22 cellular contexts compared by ENCODE assay signal in genomic region chr2:232870002-232870765, GRCh38. TPM values are rescaled to one million over a fixed set of nuclear protein-coding genes. Genes with fewer than 3 reads are reported as not detected.
DNase-seq lines count a peak whose midpoint lies in the region; ATAC-seq and TF ChIP-seq lines count a peak whose summit lies in the region.
"Had no signal": no experiment of that assay in that cellular context is flagged by ENCODE, and none has a peak within 500 bp of the region (broad histone marks: within the 10 kb centered on the region; RNA-seq: fewer than 3 reads in every experiment).

TSS of gene SNORC (plus strand) at chr2:232870264. CDS start at chr2:232870342, 78 bp downstream.

- no peak within 1 kb of the TSS for H3K18ac ChIP-seq in H9 (ENCODE audit: insufficient read length, low read depth, low read length)

- H3K9me3 Mint-ChIP-seq in H9, result no peaks in the 10 kb centered on the region; a peak in 1 of 5 replicates
- no peaks in the 10 kb centered on the region for H3K9me3 Mint-ChIP-seq in stimulated activated naive B cell treated with anti-CD40 and anti-IgM and Interleukin-4, amounts not matched to agents 10 μg/mL and 1 μg/mL and 100 μg/mL, for 72 hours

- H3K79me1 ChIP-seq in H9 (ENCODE audit: insufficient read depth, low read depth, low read length, poor library complexity, severe bottlenecking), result no peaks in the 10 kb centered on the region

- H3K4me2 ChIP-seq in H9 (ENCODE audit: insufficient read depth, insufficient read length, low read length), result no peak within 1 kb of the TSS

- H2BK20ac ChIP-seq in H9 (ENCODE audit: low read depth, low read length, poor library complexity, severe bottlenecking), result no peak within 1 kb of the TSS

- H4K8ac ChIP-seq in H9 (replicated peaks; ENCODE audit: insufficient read length, low read depth, low read length), result no peak within 1 kb of the TSS

- H3K4me1 ChIP-seq in H9 (ENCODE audit: insufficient read depth, low read length), result no peaks in the 10 kb centered on the region
- H3K4me1 ChIP-seq: BE2C, gastrocnemius medialis had no signal

- H2AFZ ChIP-seq in H9 (ENCODE audit: low read length), result no peak within 1 kb of the TSS

- no peaks in the 10 kb centered on the region; the same call in 1 of the 2 replicates for H3K27me3 ChIP-seq in H9 (ENCODE audit: insufficient read depth, low read length)
- H3K27me3 ChIP-seq: BE2C, gastrocnemius medialis, right lobe of liver had no signal

- no peak within 1 kb of the TSS for H4K5ac ChIP-seq in H9 (ENCODE audit: insufficient read length, low read depth, low read length)

- H2AK5ac ChIP-seq in H9 (ENCODE audit: insufficient read length, low read length), result no peak within 1 kb of the TSS

- no peak within 1 kb of the TSS for H3K9ac ChIP-seq in H9 (ENCODE audit: extremely low read depth, insufficient read length, low read length)

- H3T11ph ChIP-seq in H9 (ENCODE audit: low read length), result no peak within 1 kb of the TSS

- no peak within 1 kb of the TSS for H4K91ac ChIP-seq in H9 (ENCODE audit: insufficient read length, low read depth, low read length)

- H3K14ac ChIP-seq in H9 (ENCODE audit: insufficient read depth, low read length), result no peak within 1 kb of the TSS; the same call in 1 of the 2 replicates

- H3K36me3 Mint-ChIP-seq in H9 (ENCODE audit: insufficient read depth in 1 of 3, low read depth in 3 of 3), result no peaks in the 10 kb centered on the region; a peak in 1 of 7 replicates
- H3K36me3 Mint-ChIP-seq in stimulated activated naive B cell treated with anti-CD40 and anti-IgM and Interleukin-4, amounts not matched to agents 10 μg/mL and 1 μg/mL and 100 μg/mL, for 72 hours, result peaks cover 9 to 10% of the 10 kb centered on the region in 2 donors

- H2BK15ac ChIP-seq in H9 (ENCODE audit: low read depth, low read length), result no peak within 1 kb of the TSS

- no peak within 1 kb of the TSS for H3K27ac ChIP-seq in H9 (ENCODE audit: insufficient read length, low read depth, low read length)
- H3K27ac ChIP-seq: gastrocnemius medialis, left lung, right lobe of liver had no signal

- H3K4ac ChIP-seq in H9 (ENCODE audit: low read depth, low read length), result no peak within 1 kb of the TSS

- TF ChIP-seq CTCF in H9 (conservative IDR thresholded peaks at IDR 0.05), result no peak

- H3K27me3 Mint-ChIP-seq in H9 (ENCODE audit: low read depth), result peaks cover 8% of the 10 kb centered on the region
- peaks cover 3 to 9% of the 10 kb centered on the region in 2 donors for H3K27me3 Mint-ChIP-seq in stimulated activated naive B cell treated with anti-CD40 and anti-IgM and Interleukin-4, amounts not matched to agents 10 μg/mL and 1 μg/mL and 100 μg/mL, for 72 hours

- no peak within 1 kb of the TSS for H2BK5ac ChIP-seq in H9 (ENCODE audit: insufficient read length, low read length)

- no peak within 1 kb of the TSS for H2BK12ac ChIP-seq in H9 (ENCODE audit: insufficient read length, low read depth, low read length)

- ATAC-seq in left lobe of liver, result no peak
- no peak for ATAC-seq in stimulated activated naive B cell treated with anti-CD40 and anti-IgM and Interleukin-4, amounts not matched to agents 10 μg/mL and 1 μg/mL and 100 μg/mL, for 72 hours (replicated peaks)
- ATAC-seq in HG03520 (IDR thresholded peaks at IDR 0.05; ENCODE audit: unreplicated experiment), result no peak
- no peak for ATAC-seq in GM19351 (IDR thresholded peaks at IDR 0.05; ENCODE audit: unreplicated experiment)
- ATAC-seq: gastrocnemius medialis, left lung had no signal

- no peak within 1 kb of the TSS for H3K56ac ChIP-seq in H9 (ENCODE audit: insufficient read length, low read depth, low read length)

- DNase-seq in H9 (no peak), left lobe of liver (ENCODE audit: low spot score) (peak; percentile 33), T-helper 2 cell (no peak), DMS53 (lab: John Stamatoyannopoulos, UW) (no peak)
- peak; percentile 41 for DNase-seq in activated CD8-positive, alpha-beta memory T cell treated with anti-CD3 and anti-CD28 coated beads, Interleukin-2, amount 50 U/mL, for 48 hours
- no peak for DNase-seq in stimulated activated naive B cell treated with anti-CD40 and anti-IgM and Interleukin-4, amounts not matched to agents 10 μg/mL and 1 μg/mL and 100 μg/mL, for 72 hours
- DNase-seq: activated CD4-positive, CD25-positive, alpha-beta regulatory T cell; activated naive CD4-positive, alpha-beta T cell; BE2C; dermis blood vessel endothelial cell; gastrocnemius medialis; HCEC 1CT; left lung; NCI-H1092; NCI-H2081 treated with DMSO at 0.1 percent for 48 hours; NCI-H510A treated with DMSO at 0.1 percent for 48 hours; occipital lobe; SHP77 treated with DMSO at 0.1 percent for 48 hours; stimulated activated CD4-positive, alpha-beta T cell treated with anti-CD3 and anti-CD28 coated beads, Interleukin-1b, Interleukin-23, amount 100 ng/mL, for 48 hours had no signal

- H3K4me3 Mint-ChIP-seq in H9, result peak within 1 kb of the TSS in 1 of 2 experiments; percentile 43; a peak in 1 of 5 replicates
- H3K4me3 Mint-ChIP-seq in stimulated activated naive B cell treated with anti-CD40 and anti-IgM and Interleukin-4, amounts not matched to agents 10 μg/mL and 1 μg/mL and 100 μg/mL, for 72 hours, result no peak within 1 kb of the TSS

- no peaks in the 10 kb centered on the region for H3K9me3 ChIP-seq in H9 (ENCODE audit: control insufficient read depth, low read depth, low read length)
- H3K9me3 ChIP-seq: BE2C, gastrocnemius medialis, left lung, right lobe of liver had no signal

- H3K79me2 ChIP-seq in H9 (ENCODE audit: insufficient read depth, low read length), result no peaks in the 10 kb centered on the region

- no peak within 1 kb of the TSS for H3K23ac ChIP-seq in H9 (ENCODE audit: insufficient read length, low read depth, low read length)

- H3K23me2 ChIP-seq in H9 (ENCODE audit: insufficient read length, low read depth, low read length, poor library complexity, severe bottlenecking), result no peaks in the 10 kb centered on the region

- WGBS in H9 (ENCODE audit: extremely low coverage, insufficient read length, low lambda C conversion rate), result no CpG with 5 or more reads among the region's 21 CpGs

- H4K20me1 ChIP-seq in H9 (ENCODE audit: control insufficient read depth, insufficient read depth, insufficient read length), result no peaks in the 10 kb centered on the region

- no peak within 1 kb of the TSS for H2BK120ac ChIP-seq in H9 (ENCODE audit: low read depth, low read length, poor library complexity, severe bottlenecking)

- peak within 1 kb of the TSS in 2 of 3 experiments; percentile 23 to 81; a peak in 3 of 7 replicates for H3K27ac Mint-ChIP-seq in H9
- H3K27ac Mint-ChIP-seq in stimulated activated naive B cell treated with anti-CD40 and anti-IgM and Interleukin-4, amounts not matched to agents 10 μg/mL and 1 μg/mL and 100 μg/mL, for 72 hours, result peak within 1 kb of the TSS; percentile 16

- H3K4me1 Mint-ChIP-seq in H9, result peaks cover 0 to 8% of the 10 kb centered on the region in 2 experiments; a peak in 2 of 4 replicates
- peaks cover 7 to 8% of the 10 kb centered on the region in 2 donors for H3K4me1 Mint-ChIP-seq in stimulated activated naive B cell treated with anti-CD40 and anti-IgM and Interleukin-4, amounts not matched to agents 10 μg/mL and 1 μg/mL and 100 μg/mL, for 72 hours

RNA-seq across cellular contexts. Expression of gene SNORC, which starts in this region (rescaled TPM):
- total RNA-seq in H9 (2021) (0.61 and 1.1 TPM in 2 replicates), left lobe of liver (15.5 TPM)

Comparison
In these comparisons a context has a peak if more than half of its experiments do, and no peak if none do; other contexts are left out.
1. DNase-seq: peak in activated CD8-positive, alpha-beta memory T cell treated with anti-CD3 and anti-CD28 coated beads, Interleukin-2, amount 50 U/mL, for 48 hours (single experiment) and left lobe of liver (single experiment); none in H9 (single experiment), stimulated activated naive B cell treated with anti-CD40 and anti-IgM and Interleukin-4, amounts not matched to agents 10 μg/mL and 1 μg/mL and 100 μg/mL, for 72 hours (single experiment), T-helper 2 cell (0 of 5) and DMS53 (single experiment).